ENCODE assay signal across 1 cellular context in the genomic region with DNA sequence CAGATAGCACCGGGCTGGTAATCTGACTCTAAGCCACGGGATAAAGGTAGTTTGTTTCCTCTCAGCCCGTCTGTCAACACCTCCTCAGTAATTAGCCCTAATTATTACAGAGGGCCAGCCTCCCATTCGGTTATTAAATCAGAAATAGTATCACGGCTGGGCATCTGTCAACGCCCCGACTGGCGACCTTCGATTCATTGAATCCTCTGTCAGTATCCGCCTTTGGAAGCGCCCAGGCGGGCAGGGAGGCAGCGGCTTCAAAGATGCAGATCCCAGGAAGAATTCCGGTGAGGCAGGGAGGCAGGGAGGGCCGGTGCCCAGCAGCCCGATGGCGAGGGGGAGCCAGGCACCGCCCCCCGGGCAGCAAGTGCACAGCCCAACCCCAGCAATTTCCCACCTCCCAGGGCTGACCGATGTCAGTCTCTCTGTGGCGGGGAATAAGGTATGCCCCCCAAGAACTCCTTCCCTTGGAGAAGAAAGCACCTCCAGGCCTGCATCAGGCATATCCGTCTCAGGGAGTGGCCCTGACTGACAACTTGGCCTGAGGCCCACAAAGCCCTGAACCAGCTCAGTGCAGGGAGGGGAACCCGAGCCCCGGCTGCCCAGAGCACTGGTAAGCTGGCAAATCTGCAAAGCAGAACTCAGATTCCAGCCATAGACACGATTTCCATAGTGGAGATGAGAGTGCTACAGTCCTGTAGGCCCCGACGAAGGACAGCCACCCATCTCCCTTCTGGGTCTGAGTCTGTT.
A peak's percentile ranks its signal among the peaks of the same experiment; 100 is the strongest.
TF ChIP-seq lines count a peak whose summit lies in the region.

No MANE protein-coding gene starts in this region.

TF ChIP-seq in K562, 482 proteins besides CTCF, POLR2A, EP300 and RAD21 (continued from another document):
- TF ChIP-seq, protein P1, sequence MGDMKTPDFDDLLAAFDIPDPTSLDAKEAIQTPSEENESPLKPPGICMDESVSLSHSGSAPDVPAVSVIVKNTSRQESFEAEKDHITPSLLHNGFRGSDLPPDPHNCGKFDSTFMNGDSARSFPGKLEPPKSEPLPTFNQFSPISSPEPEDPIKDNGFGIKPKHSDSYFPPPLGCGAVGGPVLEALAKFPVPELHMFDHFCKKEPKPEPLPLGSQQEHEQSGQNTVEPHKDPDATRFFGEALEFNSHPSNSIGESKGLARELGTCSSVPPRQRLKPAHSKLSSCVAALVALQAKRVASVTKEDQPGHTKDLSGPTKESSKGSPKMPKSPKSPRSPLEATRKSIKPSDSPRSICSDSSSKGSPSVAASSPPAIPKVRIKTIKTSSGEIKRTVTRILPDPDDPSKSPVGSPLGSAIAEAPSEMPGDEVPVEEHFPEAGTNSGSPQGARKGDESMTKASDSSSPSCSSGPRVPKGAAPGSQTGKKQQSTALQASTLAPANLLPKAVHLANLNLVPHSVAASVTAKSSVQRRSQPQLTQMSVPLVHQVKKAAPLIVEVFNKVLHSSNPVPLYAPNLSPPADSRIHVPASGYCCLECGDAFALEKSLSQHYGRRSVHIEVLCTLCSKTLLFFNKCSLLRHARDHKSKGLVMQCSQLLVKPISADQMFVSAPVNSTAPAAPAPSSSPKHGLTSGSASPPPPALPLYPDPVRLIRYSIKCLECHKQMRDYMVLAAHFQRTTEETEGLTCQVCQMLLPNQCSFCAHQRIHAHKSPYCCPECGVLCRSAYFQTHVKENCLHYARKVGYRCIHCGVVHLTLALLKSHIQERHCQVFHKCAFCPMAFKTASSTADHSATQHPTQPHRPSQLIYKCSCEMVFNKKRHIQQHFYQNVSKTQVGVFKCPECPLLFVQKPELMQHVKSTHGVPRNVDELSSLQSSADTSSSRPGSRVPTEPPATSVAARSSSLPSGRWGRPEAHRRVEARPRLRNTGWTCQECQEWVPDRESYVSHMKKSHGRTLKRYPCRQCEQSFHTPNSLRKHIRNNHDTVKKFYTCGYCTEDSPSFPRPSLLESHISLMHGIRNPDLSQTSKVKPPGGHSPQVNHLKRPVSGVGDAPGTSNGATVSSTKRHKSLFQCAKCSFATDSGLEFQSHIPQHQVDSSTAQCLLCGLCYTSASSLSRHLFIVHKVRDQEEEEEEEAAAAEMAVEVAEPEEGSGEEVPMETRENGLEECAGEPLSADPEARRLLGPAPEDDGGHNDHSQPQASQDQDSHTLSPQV (IDR thresholded peaks at IDR 0.05): no peak
- TF ChIP-seq, protein P2, sequence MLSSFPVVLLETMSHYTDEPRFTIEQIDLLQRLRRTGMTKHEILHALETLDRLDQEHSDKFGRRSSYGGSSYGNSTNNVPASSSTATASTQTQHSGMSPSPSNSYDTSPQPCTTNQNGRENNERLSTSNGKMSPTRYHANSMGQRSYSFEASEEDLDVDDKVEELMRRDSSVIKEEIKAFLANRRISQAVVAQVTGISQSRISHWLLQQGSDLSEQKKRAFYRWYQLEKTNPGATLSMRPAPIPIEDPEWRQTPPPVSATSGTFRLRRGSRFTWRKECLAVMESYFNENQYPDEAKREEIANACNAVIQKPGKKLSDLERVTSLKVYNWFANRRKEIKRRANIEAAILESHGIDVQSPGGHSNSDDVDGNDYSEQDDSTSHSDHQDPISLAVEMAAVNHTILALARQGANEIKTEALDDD (IDR thresholded peaks at IDR 0.05): 0 out of 2 replicates have a peak, but pooled peaks have one; percentile 14
- TF ChIP-seq, protein P3, sequence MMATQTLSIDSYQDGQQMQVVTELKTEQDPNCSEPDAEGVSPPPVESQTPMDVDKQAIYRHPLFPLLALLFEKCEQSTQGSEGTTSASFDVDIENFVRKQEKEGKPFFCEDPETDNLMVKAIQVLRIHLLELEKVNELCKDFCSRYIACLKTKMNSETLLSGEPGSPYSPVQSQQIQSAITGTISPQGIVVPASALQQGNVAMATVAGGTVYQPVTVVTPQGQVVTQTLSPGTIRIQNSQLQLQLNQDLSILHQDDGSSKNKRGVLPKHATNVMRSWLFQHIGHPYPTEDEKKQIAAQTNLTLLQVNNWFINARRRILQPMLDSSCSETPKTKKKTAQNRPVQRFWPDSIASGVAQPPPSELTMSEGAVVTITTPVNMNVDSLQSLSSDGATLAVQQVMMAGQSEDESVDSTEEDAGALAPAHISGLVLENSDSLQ (IDR thresholded peaks at IDR 0.05): 0 out of 2 replicates have a peak, but pooled peaks have one; percentile 6
- peak; percentile 1; the same call in 1 of the 2 replicates for TF ChIP-seq ZNF764 (CRISPR knock-in tag; IDR thresholded peaks at IDR 0.05; ENCODE audit: low read depth)
- TF ChIP-seq, protein P4, sequence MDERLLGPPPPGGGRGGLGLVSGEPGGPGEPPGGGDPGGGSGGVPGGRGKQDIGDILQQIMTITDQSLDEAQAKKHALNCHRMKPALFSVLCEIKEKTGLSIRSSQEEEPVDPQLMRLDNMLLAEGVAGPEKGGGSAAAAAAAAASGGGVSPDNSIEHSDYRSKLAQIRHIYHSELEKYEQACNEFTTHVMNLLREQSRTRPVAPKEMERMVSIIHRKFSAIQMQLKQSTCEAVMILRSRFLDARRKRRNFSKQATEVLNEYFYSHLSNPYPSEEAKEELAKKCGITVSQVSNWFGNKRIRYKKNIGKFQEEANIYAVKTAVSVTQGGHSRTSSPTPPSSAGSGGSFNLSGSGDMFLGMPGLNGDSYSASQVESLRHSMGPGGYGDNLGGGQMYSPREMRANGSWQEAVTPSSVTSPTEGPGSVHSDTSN (CRISPR knock-in tag; IDR thresholded peaks at IDR 0.05; ENCODE audit: low read depth): no peak
- TF ChIP-seq, protein P4 (tag; conservative IDR thresholded peaks at IDR 0.05; ENCODE audit: low read depth): peak; percentile 66
- TF ChIP-seq U2AF2 (optimal IDR thresholded peaks at IDR 0.05; ENCODE audit: low read depth, low read length): no peak
- no peak for TF ChIP-seq MCM3 (IDR thresholded peaks at IDR 0.05)
- no peak for TF ChIP-seq MTF1 (CRISPR knock-in tag; IDR thresholded peaks at IDR 0.05; ENCODE audit: borderline replicate concordance)
- TF ChIP-seq RBM14 (IDR thresholded peaks at IDR 0.05; ENCODE audit: borderline replicate concordance, insufficient read depth, low read depth, low read length): 0 out of 2 replicates have a peak, but pooled peaks have one; percentile 20
- TF ChIP-seq SOX6 (IDR thresholded peaks at IDR 0.05): no peak
- TF ChIP-seq NONO (IDR thresholded peaks at IDR 0.05; ENCODE audit: low read depth in 2 of 2, low read length in 1 of 2): no peak
- TF ChIP-seq GATAD2B (IDR thresholded peaks at IDR 0.05; ENCODE audit: borderline replicate concordance): no peak
- TF ChIP-seq WHSC1 (IDR thresholded peaks at IDR 0.05; ENCODE audit: low read length): no peak
- TF ChIP-seq ZNF184 (CRISPR knock-in tag; IDR thresholded peaks at IDR 0.05): peak; percentile 21; the same call in 1 of the 2 replicates
- no peak for TF ChIP-seq CCAR2 (IDR thresholded peaks at IDR 0.05; ENCODE audit: low read depth, low read length)
- TF ChIP-seq, protein P5, sequence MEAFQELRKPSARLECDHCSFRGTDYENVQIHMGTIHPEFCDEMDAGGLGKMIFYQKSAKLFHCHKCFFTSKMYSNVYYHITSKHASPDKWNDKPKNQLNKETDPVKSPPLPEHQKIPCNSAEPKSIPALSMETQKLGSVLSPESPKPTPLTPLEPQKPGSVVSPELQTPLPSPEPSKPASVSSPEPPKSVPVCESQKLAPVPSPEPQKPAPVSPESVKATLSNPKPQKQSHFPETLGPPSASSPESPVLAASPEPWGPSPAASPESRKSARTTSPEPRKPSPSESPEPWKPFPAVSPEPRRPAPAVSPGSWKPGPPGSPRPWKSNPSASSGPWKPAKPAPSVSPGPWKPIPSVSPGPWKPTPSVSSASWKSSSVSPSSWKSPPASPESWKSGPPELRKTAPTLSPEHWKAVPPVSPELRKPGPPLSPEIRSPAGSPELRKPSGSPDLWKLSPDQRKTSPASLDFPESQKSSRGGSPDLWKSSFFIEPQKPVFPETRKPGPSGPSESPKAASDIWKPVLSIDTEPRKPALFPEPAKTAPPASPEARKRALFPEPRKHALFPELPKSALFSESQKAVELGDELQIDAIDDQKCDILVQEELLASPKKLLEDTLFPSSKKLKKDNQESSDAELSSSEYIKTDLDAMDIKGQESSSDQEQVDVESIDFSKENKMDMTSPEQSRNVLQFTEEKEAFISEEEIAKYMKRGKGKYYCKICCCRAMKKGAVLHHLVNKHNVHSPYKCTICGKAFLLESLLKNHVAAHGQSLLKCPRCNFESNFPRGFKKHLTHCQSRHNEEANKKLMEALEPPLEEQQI (IDR thresholded peaks at IDR 0.05): no peak
- no peak for TF ChIP-seq TRIM28 (IDR thresholded peaks at IDR 0.05)
- TF ChIP-seq, protein P6, sequence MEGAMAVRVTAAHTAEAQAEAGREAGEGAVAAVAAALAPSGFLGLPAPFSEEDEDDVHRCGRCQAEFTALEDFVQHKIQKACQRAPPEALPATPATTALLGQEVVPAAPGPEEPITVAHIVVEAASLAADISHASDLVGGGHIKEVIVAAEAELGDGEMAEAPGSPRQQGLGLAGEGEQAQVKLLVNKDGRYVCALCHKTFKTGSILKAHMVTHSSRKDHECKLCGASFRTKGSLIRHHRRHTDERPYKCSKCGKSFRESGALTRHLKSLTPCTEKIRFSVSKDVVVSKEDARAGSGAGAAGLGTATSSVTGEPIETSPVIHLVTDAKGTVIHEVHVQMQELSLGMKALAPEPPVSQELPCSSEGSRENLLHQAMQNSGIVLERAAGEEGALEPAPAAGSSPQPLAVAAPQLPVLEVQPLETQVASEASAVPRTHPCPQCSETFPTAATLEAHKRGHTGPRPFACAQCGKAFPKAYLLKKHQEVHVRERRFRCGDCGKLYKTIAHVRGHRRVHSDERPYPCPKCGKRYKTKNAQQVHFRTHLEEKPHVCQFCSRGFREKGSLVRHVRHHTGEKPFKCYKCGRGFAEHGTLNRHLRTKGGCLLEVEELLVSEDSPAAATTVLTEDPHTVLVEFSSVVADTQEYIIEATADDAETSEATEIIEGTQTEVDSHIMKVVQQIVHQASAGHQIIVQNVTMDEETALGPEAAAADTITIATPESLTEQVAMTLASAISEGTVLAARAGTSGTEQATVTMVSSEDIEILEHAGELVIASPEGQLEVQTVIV (CRISPR knock-in tag; IDR thresholded peaks at IDR 0.05; ENCODE audit: borderline replicate concordance): no peak
